ENCODE assay signal across 9 cellular contexts in the genomic region with DNA sequence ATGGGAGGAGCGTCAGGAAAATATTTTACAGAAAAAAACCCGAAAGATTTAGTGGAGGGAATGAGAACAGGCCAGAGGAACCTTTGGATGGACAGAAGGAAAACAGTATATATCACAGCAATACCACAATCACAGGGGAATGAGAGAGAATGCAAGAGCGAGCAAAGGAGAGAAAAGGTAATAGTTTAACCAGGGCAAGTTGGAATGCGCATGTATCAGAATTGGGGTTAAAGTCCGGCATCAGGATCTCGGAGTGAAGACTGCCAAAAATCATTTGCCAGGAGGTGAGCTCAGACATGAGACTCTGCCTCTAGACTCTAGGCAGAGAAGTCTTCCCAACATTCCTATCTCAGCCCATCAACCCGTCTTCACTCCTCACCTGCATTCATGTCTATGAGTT. TPM values are rescaled to one million over a fixed set of nuclear protein-coding genes. Genes with fewer than 3 reads are reported as not detected.
DNase-seq lines count a peak whose midpoint lies in the region; ATAC-seq and TF ChIP-seq lines count a peak whose summit lies in the region.
"Had no signal": no experiment of that assay in that cellular context is flagged by ENCODE, and none has a peak within 500 bp of the region (broad histone marks: within the 10 kb centered on the region; RNA-seq: fewer than 3 reads in every experiment).

No MANE protein-coding gene starts in this region.

- H3K36me3 Mint-ChIP-seq in neural crest cell (ENCODE audit: low read depth): peaks cover 19% of the 10 kb centered on the region

- H3K36me3 ChIP-seq in esophagus squamous epithelium (peaks cover 3 to 75% (median 6%) of the 10 kb centered on the region in 3 donors), vagina (peaks cover 0 to 33% of the 10 kb centered on the region in 2 donors)

- intact Hi-C loops in right cardiac atrium (cut with DNase I) (loop anchor here (2.0 to 10.0 kb wide), 4 partner anchors 49 to 111 kb away; a partner anchor contains a TSS), Right ventricle myocardium inferior (cut with DNase I) (loop anchor here (2.0 kb wide), 4 partner anchors 31 to 109 kb away; a partner anchor contains a TSS), esophagus squamous epithelium (cut with DNase I) (loop anchor here (10.0 kb wide), 1 partner anchor 111 kb away; a partner anchor contains a TSS), vagina (cut with DNase I) (loop anchor here (2.0 to 10.0 kb wide), 3 partner anchors 37 to 111 kb away; a partner anchor contains a TSS), lower leg skin (cut with DNase I; ENCODE audit: low total_unique reads) (no loop called here)

- no peak for DNase-seq in right cardiac atrium
- DNase-seq in Right ventricle myocardium inferior (ENCODE audit: missing footprints): no peak
- no peak for DNase-seq in esophagus squamous epithelium (lab: John Stamatoyannopoulos, UW)
- DNase-seq in neural crest cell (ENCODE audit: low read depth, low spot score): no peak
- no peak for DNase-seq in vagina (ENCODE audit: extremely low spot score in 2 of 2)
- no peak for DNase-seq in lower leg skin (ENCODE audit: low spot score in 2 of 2)
- no peak for DNase-seq in ureter (ENCODE audit: low spot score)
- DNase-seq: KBM-7 had no signal

- H3K4me3 Mint-ChIP-seq in neural crest cell: peak overlapping the region; percentile 78

- peaks cover 57% of the 10 kb centered on the region for H3K4me1 Mint-ChIP-seq in neural crest cell

- ATAC-seq in right cardiac atrium (no peak), Right ventricle myocardium inferior (no peak), HG02678 (IDR thresholded peaks at IDR 0.05; ENCODE audit: unreplicated experiment) (no peak)

- no peaks in the 10 kb centered on the region for H3K27me3 Mint-ChIP-seq in neural crest cell (ENCODE audit: low read depth)

- no peaks in the 10 kb centered on the region for H3K27me3 ChIP-seq in right cardiac atrium (ENCODE audit: control insufficient read depth, insufficient read depth)
- H3K27me3 ChIP-seq in esophagus squamous epithelium: no peaks in the 10 kb centered on the region
- no peaks in the 10 kb centered on the region for H3K27me3 ChIP-seq in vagina

- H3K4me3 ChIP-seq in right cardiac atrium (ENCODE audit: low read length) (no peak overlapping the region), esophagus squamous epithelium (no peak overlapping the region), vagina (no peak overlapping the region), lower leg skin (ENCODE audit: low read depth, poor library complexity, severe bottlenecking) (no peak overlapping the region)

- H3K27ac ChIP-seq in right cardiac atrium (ENCODE audit: low read length): peak overlapping the region; percentile 17
- peak overlapping the region; percentile 53 to 82 (median 74) for H3K27ac ChIP-seq in esophagus squamous epithelium
- peak overlapping the region; percentile 80 for H3K27ac ChIP-seq in vagina

- peak overlapping the region; percentile 97 for H3K27ac Mint-ChIP-seq in neural crest cell (ENCODE audit: unreplicated experiment)

- H3K4me1 ChIP-seq in right cardiac atrium (ENCODE audit: control insufficient read depth, insufficient read depth, low read length) (peaks cover 5% of the 10 kb centered on the region), esophagus squamous epithelium (peaks cover 23 to 79% (median 45%) of the 10 kb centered on the region in 3 donors), vagina (peaks cover 69% of the 10 kb centered on the region)

- TF ChIP-seq POLR2A in esophagus squamous epithelium (IDR thresholded peaks at IDR 0.05) (no peak), vagina (IDR thresholded peaks at IDR 0.05) (no peak), lower leg skin (IDR thresholded peaks at IDR 0.05) (no peak)

- H3K9me3 Mint-ChIP-seq in neural crest cell: peaks cover 3% of the 10 kb centered on the region

- 64% methylated on average over 7 of the region's 7 CpGs for WGBS in right cardiac atrium
- WGBS in esophagus squamous epithelium, 2 donors: 72 to 76% methylated on average over 7 of the region's 7 CpGs
- 67 to 69% methylated on average over 7 of the region's 7 CpGs for WGBS in lower leg skin, 2 donors

- no peak for TF ChIP-seq CTCF in esophagus squamous epithelium (IDR thresholded peaks at IDR 0.05)
- no peak for TF ChIP-seq CTCF in neural crest cell (conservative IDR thresholded peaks at IDR 0.05)
- no peak for TF ChIP-seq CTCF in vagina (IDR thresholded peaks at IDR 0.05)
- TF ChIP-seq CTCF in lower leg skin (IDR thresholded peaks at IDR 0.05): no peak

- H3K9me3 ChIP-seq in right cardiac atrium (ENCODE audit: control insufficient read depth, low read length) (no peaks in the 10 kb centered on the region), esophagus squamous epithelium (no peaks in the 10 kb centered on the region), vagina (no peaks in the 10 kb centered on the region)

RNA-seq across cellular contexts. Expression of a gene that starts 36.8 kb away (rescaled TPM):
- total RNA-seq in right cardiac atrium (1 to 10 TPM; 1.4 to 2.3 (median 1.9) TPM), Right ventricle myocardium inferior (2.4 TPM), esophagus squamous epithelium (1 to 10 TPM in 3 of 4 donors, under 1 TPM in 1; 0.26 to 1.7 (median 1.5) TPM), neural crest cell (2.2 and 3.0 TPM in 2 replicates), vagina (3.4 TPM), lower leg skin (1 to 10 TPM; 1.1 to 1.7 (median 1.7) TPM), ureter (2.8 TPM)
- polyA plus RNA-seq in right cardiac atrium: 1.4 TPM

RNA-seq across cellular contexts. Expression of a gene that starts 40.8 kb away (rescaled TPM):
- 1 to 10 TPM; 1.4 to 2.3 (median 1.8) TPM for total RNA-seq in right cardiac atrium
- 1.3 TPM for polyA plus RNA-seq in right cardiac atrium
- total RNA-seq in Right ventricle myocardium inferior: 2.4 TPM
- 1 to 10 TPM in 3 of 4 donors, under 1 TPM in 1; 0.21 to 3.3 (median 2.1) TPM for total RNA-seq in esophagus squamous epithelium
- 14.8 and 15.9 TPM in 2 replicates for total RNA-seq in neural crest cell
- 4.9 TPM for total RNA-seq in vagina
- total RNA-seq in lower leg skin: 10 to 100 TPM in 1 of 4 donors, 1 to 10 TPM in 3; 1.2 to 34.5 (median 2.2) TPM
- total RNA-seq in ureter: 3.6 TPM

RNA-seq across cellular contexts. Expression of a gene that starts 49.9 kb away (rescaled TPM):
- total RNA-seq in right cardiac atrium (10 to 100 TPM; 19.6 to 42.5 (median 33.5) TPM), Right ventricle myocardium inferior (22.5 TPM), esophagus squamous epithelium (10 to 100 TPM; 36.6 to 52.5 (median 38.6) TPM), neural crest cell (98.2 and 107 TPM in 2 replicates), vagina (78.3 TPM), lower leg skin (10 to 100 TPM; 45.5 to 80.8 (median 49.7) TPM), ureter (52.6 TPM)
- 35.5 TPM for polyA plus RNA-seq in right cardiac atrium

Comparison
In these comparisons a context has a peak if more than half of its experiments do, and no peak if none do; other contexts are left out.
1. H3K27ac ChIP-seq: peak in every context shown above with its lines; median percentile 80 in vagina; 74 in esophagus squamous epithelium; 17 in right cardiac atrium.